In genomic region chrX:56554870-56555269, GRCh38 we compare ENCODE assay signal across 24 cellular contexts.
"Had no signal": no experiment of that assay in that cellular context is flagged by ENCODE, and none has a peak within 500 bp of the region (broad histone marks: within the 10 kb centered on the region; RNA-seq: fewer than 3 reads in every experiment).

No MANE protein-coding gene starts in this region.

- FAIRE-seq: urothelium cell line had no signal

- H3K27ac ChIP-seq: colonic mucosa, epithelial cell of prostate, esophagus muscularis mucosa, foreskin keratinocyte, gastroesophageal sphincter, heart left ventricle, neural progenitor cell, prostate gland, right atrium auricular region, sigmoid colon, spleen, thoracic aorta, tibial nerve, upper lobe of left lung had no signal

- H3K4me1 ChIP-seq: colonic mucosa, esophagus muscularis mucosa, foreskin keratinocyte, gastroesophageal sphincter, heart left ventricle, neural progenitor cell, prostate gland, right atrium auricular region, sigmoid colon, spleen, tibial nerve, upper lobe of left lung had no signal

- H3K9me3 ChIP-seq: colonic mucosa, esophagus muscularis mucosa, gastroesophageal sphincter, heart left ventricle, prostate gland, right atrium auricular region, sigmoid colon, spleen, thoracic aorta, tibial nerve, upper lobe of left lung had no signal

- H2AFZ ChIP-seq: neural progenitor cell had no signal

- H3K4me3 ChIP-seq: colonic mucosa, esophagus muscularis mucosa, gastroesophageal sphincter, heart left ventricle, neural progenitor cell, prostate gland, right atrium auricular region, sigmoid colon, spleen, thoracic aorta, tibial nerve, upper lobe of left lung had no signal

- DNase-seq: colonic mucosa; effector CD8-positive, alpha-beta T cell; endodermal cell; foreskin keratinocyte; heart left ventricle; hippocampal formation; kidney glomerular epithelial cell; mesenchymal stem cell; naive thymus-derived CD4-positive, alpha-beta T cell; sigmoid colon; spleen; stimulated activated CD4-positive, alpha-beta T cell treated with anti-CD3 and anti-CD28 coated beads, Interleukin-4, amount 100 ng/mL, for 4 hours; stimulated activated naive CD8-positive, alpha-beta T cell treated with anti-CD3 and anti-CD28 coated beads, Interleukin-15, Interleukin-2, amounts not matched to agents 100 U/mL and 50 U/mL, for 24 hours; upper lobe of left lung had no signal

- H3K27me3 ChIP-seq: colonic mucosa, esophagus muscularis mucosa, foreskin keratinocyte, gastroesophageal sphincter, neural progenitor cell, right atrium auricular region, sigmoid colon, spleen, tibial nerve, upper lobe of left lung had no signal

- H3K4me2 ChIP-seq: neural progenitor cell had no signal

- H3K9ac ChIP-seq: neural progenitor cell had no signal

- H3K36me3 ChIP-seq: colonic mucosa, esophagus muscularis mucosa, gastroesophageal sphincter, heart left ventricle, neural progenitor cell, prostate gland, right atrium auricular region, sigmoid colon, spleen, thoracic aorta, tibial nerve, upper lobe of left lung had no signal

- ATAC-seq: foreskin keratinocyte; gastroesophageal sphincter; heart left ventricle; naive thymus-derived CD4-positive, alpha-beta T cell; stimulated activated memory B cell treated with anti-CD40 and anti-IgM and Interleukin-4, amounts not matched to agents 10 μg/mL and 1 μg/mL and 100 μg/mL, for 72 hours; stimulated activated naive CD8-positive, alpha-beta T cell treated with anti-CD3 and anti-CD28 coated beads, Interleukin-15, Interleukin-2, amounts not matched to agents 100 U/mL and 50 U/mL, for 24 hours had no signal
